34 cellular contexts compared by ENCODE assay signal in the genomic region with DNA sequence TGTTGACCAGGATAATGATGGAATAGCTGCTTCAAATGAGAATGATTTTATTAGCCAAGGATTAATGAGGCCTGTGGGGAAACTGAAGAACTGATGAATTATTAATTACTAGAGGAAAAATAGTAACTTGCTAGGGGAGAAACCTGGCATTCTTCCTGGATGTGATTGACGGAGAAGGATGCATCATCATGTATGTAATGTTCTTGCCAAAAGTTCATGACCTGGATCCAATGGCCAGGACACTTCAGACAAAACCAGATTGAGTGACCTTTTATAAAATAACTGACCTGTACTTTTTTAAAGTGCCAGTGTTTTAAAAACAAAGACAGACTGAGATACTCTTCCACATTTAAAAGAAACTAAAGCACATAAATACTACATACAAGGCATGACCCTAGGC.
"Had no signal": no experiment of that assay in that cellular context is flagged by ENCODE, and none has a peak within 500 bp of the region (broad histone marks: within the 10 kb centered on the region; RNA-seq: fewer than 3 reads in every experiment).

No MANE protein-coding gene starts in this region.

- H3K4me3 Mint-ChIP-seq: activated naive CD4-positive, alpha-beta T cell treated with anti-CD3 and anti-CD28 coated beads for 36 hours; activated naive CD8-positive, alpha-beta T cell treated with anti-CD3 and anti-CD28 coated beads, Interleukin-2, amount 50 U/mL, for 24 hours; activated T-helper 1 cell treated with anti-CD3 and anti-CD28 coated beads, Interleukin-12 subunit alpha, Interleukin-12 subunit beta, Interleukin-2, Interleukin-4 antibody, amounts not matched to agents 30 ng/mL and 10 ng/mL and 1 ng/mL, durations not matched to agents 14 hours and 24 hours and 36 hours; immature natural killer cell; mesothelial cell of epicardium; naive thymus-derived CD8-positive, alpha-beta T cell; neural progenitor cell; stimulated activated naive CD8-positive, alpha-beta T cell treated with anti-CD3 and anti-CD28 coated beads, Interleukin-15, Interleukin-2, amounts not matched to agents 100 ng/mL and 50 ng/mL, for 24 hours; T-cell; T-helper 2 cell treated with Interferon-gamma antibody and Interleukin-4, amounts not matched to agents 5 μg/mL and 100 μg/mL, for 36 hours; type B pancreatic cell had no signal

- ATAC-seq: activated naive CD8-positive, alpha-beta T cell treated with anti-CD3 and anti-CD28 coated beads, Interleukin-2, amount 50 U/mL, for 24 hours; foreskin keratinocyte; heart left ventricle; naive thymus-derived CD8-positive, alpha-beta T cell; psoas muscle; T-cell had no signal

- H3K36me3 ChIP-seq: neural progenitor cell, thoracic aorta had no signal

- H3K4me1 Mint-ChIP-seq: activated naive CD8-positive, alpha-beta T cell treated with anti-CD3 and anti-CD28 coated beads, Interleukin-2, amount 50 U/mL, for 24 hours; immature natural killer cell; mesothelial cell of epicardium; neural progenitor cell; T-cell had no signal

- H3K9me3 ChIP-seq: colonic mucosa, psoas muscle, right atrium auricular region, vagina had no signal

- H3K27ac Mint-ChIP-seq: activated naive CD4-positive, alpha-beta T cell treated with anti-CD3 and anti-CD28 coated beads for 36 hours; activated naive CD8-positive, alpha-beta T cell treated with anti-CD3 and anti-CD28 coated beads, Interleukin-2, amount 50 U/mL, for 24 hours; activated T-helper 1 cell treated with anti-CD3 and anti-CD28 coated beads, Interleukin-12 subunit alpha, Interleukin-12 subunit beta, Interleukin-2, Interleukin-4 antibody, amounts not matched to agents 30 ng/mL and 10 ng/mL and 1 ng/mL, durations not matched to agents 14 hours and 24 hours and 36 hours; immature natural killer cell; mesothelial cell of epicardium; neural progenitor cell; stimulated activated naive CD8-positive, alpha-beta T cell treated with anti-CD3 and anti-CD28 coated beads, Interleukin-15, Interleukin-2, amounts not matched to agents 100 ng/mL and 50 ng/mL, for 24 hours; T-cell; T-helper 2 cell treated with Interferon-gamma antibody and Interleukin-4, amounts not matched to agents 5 μg/mL and 100 μg/mL, for 36 hours; type B pancreatic cell had no signal

- H3K9ac ChIP-seq: neural progenitor cell, parathyroid adenoma had no signal

- DNase-seq: activated CD4-positive, alpha-beta T cell treated with anti-CD3 and anti-CD28 coated beads for 4 hours; activated CD4-positive, alpha-beta T cell treated with anti-CD3 and anti-CD28 coated beads, Interleukin-2, amount 50 U/mL, for 4 hours; activated effector memory CD4-positive, alpha-beta T cell treated with anti-CD3 and anti-CD28 coated beads, Interleukin-2, amount 50 U/mL, for 16 hours; activated naive CD4-positive, alpha-beta T cell treated with anti-CD3 and anti-CD28 coated beads for 36 hours; activated naive CD8-positive, alpha-beta T cell treated with anti-CD3 and anti-CD28 coated beads, Interleukin-2, amount 50 U/mL, for 24 hours; activated T-cell treated with anti-CD3 and anti-CD28 coated beads for 4 hours; anterior cingulate cortex; colonic mucosa; dorsolateral prefrontal cortex; effector memory CD4-positive, alpha-beta T cell; foreskin keratinocyte; heart left ventricle; hypothalamus; immature natural killer cell; kidney glomerular epithelial cell; left ventricle myocardium inferior; mammary epithelial cell; naive thymus-derived CD8-positive, alpha-beta T cell; occipital lobe; psoas muscle; spleen; stimulated activated CD4-positive, alpha-beta T cell treated with anti-CD3 and anti-CD28 coated beads, Interleukin-2, amount 100 ng/mL, for 48 hours; T-cell had no signal

- H3K4me2 ChIP-seq: neural progenitor cell had no signal

- H3K27ac ChIP-seq: colonic mucosa, dorsolateral prefrontal cortex, foreskin keratinocyte, heart left ventricle, left ventricle myocardium inferior, neural progenitor cell, parathyroid adenoma, psoas muscle, right atrium auricular region, spleen, thoracic aorta, vagina had no signal

- H3K27me3 Mint-ChIP-seq: activated naive CD8-positive, alpha-beta T cell treated with anti-CD3 and anti-CD28 coated beads, Interleukin-2, amount 50 U/mL, for 24 hours; naive thymus-derived CD8-positive, alpha-beta T cell; stimulated activated naive CD8-positive, alpha-beta T cell treated with anti-CD3 and anti-CD28 coated beads, Interleukin-15, Interleukin-2, amounts not matched to agents 100 ng/mL and 50 ng/mL, for 24 hours; T-cell; type B pancreatic cell had no signal

- H3K4me3 ChIP-seq: colonic mucosa, dorsolateral prefrontal cortex, heart left ventricle, left ventricle myocardium inferior, neural progenitor cell, psoas muscle, right atrium auricular region, spleen, thoracic aorta, vagina had no signal

- H3K9me3 Mint-ChIP-seq: neural progenitor cell had no signal

- H2AFZ ChIP-seq: neural progenitor cell, parathyroid adenoma had no signal

- H3K27me3 ChIP-seq: colonic mucosa, dorsolateral prefrontal cortex, foreskin keratinocyte, heart left ventricle, neural progenitor cell, right atrium auricular region, spleen, vagina had no signal

- FAIRE-seq: bronchial epithelial cell had no signal

- H3K79me2 ChIP-seq: parathyroid adenoma had no signal

- H3K4me1 ChIP-seq: colonic mucosa, heart left ventricle, left ventricle myocardium inferior, neural progenitor cell, parathyroid adenoma, psoas muscle, right atrium auricular region, spleen, vagina had no signal
